In the genomic region with DNA sequence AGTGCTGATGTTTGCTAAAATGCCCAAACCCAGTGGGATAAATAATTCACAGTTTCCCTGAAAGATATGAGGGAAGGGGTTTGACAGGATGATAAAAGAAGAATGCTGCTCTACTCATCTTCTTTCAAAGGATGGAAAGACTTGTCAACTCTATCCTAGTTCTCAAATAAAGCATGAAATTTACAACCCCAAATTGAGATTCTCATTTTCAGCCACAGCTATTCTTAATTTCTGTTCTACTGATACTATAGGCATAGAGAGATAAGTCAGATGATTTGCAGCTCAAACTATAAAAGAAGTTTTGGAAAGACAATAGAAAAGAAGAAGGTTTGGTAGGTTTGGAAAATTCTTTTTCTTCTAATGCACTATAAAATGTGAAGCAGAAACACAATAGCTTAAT, we compare ENCODE assay signal across 26 cellular contexts.
DNase-seq lines count a peak whose midpoint lies in the region; ATAC-seq and TF ChIP-seq lines count a peak whose summit lies in the region.
"Had no signal": no experiment of that assay in that cellular context is flagged by ENCODE, and none has a peak within 500 bp of the region (broad histone marks: within the 10 kb centered on the region; RNA-seq: fewer than 3 reads in every experiment).

No MANE protein-coding gene starts in this region.

- H3K27ac ChIP-seq in MM.1S (ENCODE audit: low read length) (no peak overlapping the region), prostate gland (no peak overlapping the region)
- H3K27ac ChIP-seq: C4-2B, cardiac muscle cell, lower lobe of right lung, psoas muscle, RWPE1, tibial artery had no signal

- DNase-seq in MM.1S, result peak; percentile 52
- no peak for DNase-seq in left lobe of liver (ENCODE audit: low spot score)
- DNase-seq in prostate gland (ENCODE audit: low spot score), result no peak
- no peak for DNase-seq in effector CD8-positive, alpha-beta T cell (lab: John Stamatoyannopoulos, UW)
- DNase-seq in NK-92 treated with Interleukin-12 subunit alpha and Interleukin-12 subunit beta, amount 100 ng/mL, for 24 hours (lab: John Stamatoyannopoulos, UW), result no peak
- DNase-seq: activated CD4-positive, alpha-beta memory T cell treated with anti-CD3 and anti-CD28 coated beads, Interleukin-2, amount 10 ng/mL, durations not matched to agents 7 days and 5 days; activated CD4-positive, CD25-positive, alpha-beta regulatory T cell; activated naive CD4-positive, alpha-beta T cell; activated T-cell treated with anti-CD3 and anti-CD28 coated beads for 4 hours; amygdala; foreskin melanocyte; KG1; lower lobe of right lung; NCI-H2029; psoas muscle; stimulated activated CD4-positive, alpha-beta T cell treated with anti-CD3 and anti-CD28 coated beads, Interleukin-2, amount 100 ng/mL, for 24 hours; stimulated activated naive CD8-positive, alpha-beta T cell treated with anti-CD3 and anti-CD28 coated beads, Interleukin-15, Interleukin-2, amounts not matched to agents 100 U/mL and 50 U/mL, for 24 hours; T-helper 9 cell; tibial artery had no signal

- peaks cover 18% of the 10 kb centered on the region for H3F3A ChIP-seq in MM.1S (ENCODE audit: insufficient read depth, low read length)

- H3K9me2 ChIP-seq in MM.1S (replicated peaks; ENCODE audit: insufficient read depth, low read length), result no peaks in the 10 kb centered on the region

- no peak for TF ChIP-seq CTCF in MM.1S (IDR thresholded peaks at IDR 0.05; ENCODE audit: low read length)
- TF ChIP-seq CTCF in prostate gland (IDR thresholded peaks at IDR 0.05), result no peak

- no peak for TF ChIP-seq POLR2A in prostate gland (IDR thresholded peaks at IDR 0.05)

- H4K20me1 ChIP-seq in MM.1S (ENCODE audit: insufficient read depth, low read length), result no peaks in the 10 kb centered on the region

- no peak overlapping the region for H2AFZ ChIP-seq in MM.1S (ENCODE audit: low read length)

- H3K4me3 ChIP-seq in MM.1S (ENCODE audit: low read length) (no peak overlapping the region), prostate gland (no peak overlapping the region)
- H3K4me3 ChIP-seq: cardiac muscle cell, lower lobe of right lung, psoas muscle, tibial artery had no signal

- H3K36me3 ChIP-seq in MM.1S (replicated peaks; ENCODE audit: insufficient read depth, low read length) (no peaks in the 10 kb centered on the region), prostate gland (no peaks in the 10 kb centered on the region)
- H3K36me3 ChIP-seq: cardiac muscle cell, lower lobe of right lung, tibial artery had no signal

- H3K79me2 ChIP-seq in MM.1S (ENCODE audit: low read length), result no peaks in the 10 kb centered on the region

- H3K4me2 ChIP-seq in MM.1S (ENCODE audit: low read depth, low read length), result peak overlapping the region; percentile 9; the same call in 1 of the 2 replicates

- intact Hi-C loops in prostate gland (cut with DNase I), result no loop called here

- no peak overlapping the region for H3K9ac ChIP-seq in MM.1S (ENCODE audit: low read length)

- H3K4me1 ChIP-seq in MM.1S (ENCODE audit: low read length), result peaks cover 35% of the 10 kb centered on the region
- H3K4me1 ChIP-seq in prostate gland (replicated peaks), result no peaks in the 10 kb centered on the region

- H3K27me3 ChIP-seq in MM.1S (replicated peaks; ENCODE audit: insufficient read depth, low read length) (peaks cover 23% of the 10 kb centered on the region), prostate gland (replicated peaks; ENCODE audit: insufficient read depth) (no peaks in the 10 kb centered on the region)
- H3K27me3 ChIP-seq: cardiac muscle cell, tibial artery had no signal

- ATAC-seq in GM18868 (IDR thresholded peaks at IDR 0.05; ENCODE audit: unreplicated experiment) (peak; percentile 30), GM21526 (IDR thresholded peaks at IDR 0.05; ENCODE audit: low FRiP score, unreplicated experiment) (peak; percentile 47), HG02870 (IDR thresholded peaks at IDR 0.05; ENCODE audit: unreplicated experiment) (peak; percentile 52), left lobe of liver (no peak)
- ATAC-seq: lower lobe of right lung; psoas muscle; SK-N-SH treated with all-trans-retinoic acid at 6 μM for 48 hours; stimulated activated naive CD8-positive, alpha-beta T cell treated with anti-CD3 and anti-CD28 coated beads, Interleukin-15, Interleukin-2, amounts not matched to agents 100 U/mL and 50 U/mL, for 24 hours had no signal

- no peaks in the 10 kb centered on the region for H3K9me3 ChIP-seq in MM.1S (replicated peaks; ENCODE audit: insufficient read depth, low read length)
- H3K9me3 ChIP-seq in prostate gland, result no peaks in the 10 kb centered on the region
- H3K9me3 ChIP-seq: lower lobe of right lung, psoas muscle, tibial artery had no signal
